In the genomic region with DNA sequence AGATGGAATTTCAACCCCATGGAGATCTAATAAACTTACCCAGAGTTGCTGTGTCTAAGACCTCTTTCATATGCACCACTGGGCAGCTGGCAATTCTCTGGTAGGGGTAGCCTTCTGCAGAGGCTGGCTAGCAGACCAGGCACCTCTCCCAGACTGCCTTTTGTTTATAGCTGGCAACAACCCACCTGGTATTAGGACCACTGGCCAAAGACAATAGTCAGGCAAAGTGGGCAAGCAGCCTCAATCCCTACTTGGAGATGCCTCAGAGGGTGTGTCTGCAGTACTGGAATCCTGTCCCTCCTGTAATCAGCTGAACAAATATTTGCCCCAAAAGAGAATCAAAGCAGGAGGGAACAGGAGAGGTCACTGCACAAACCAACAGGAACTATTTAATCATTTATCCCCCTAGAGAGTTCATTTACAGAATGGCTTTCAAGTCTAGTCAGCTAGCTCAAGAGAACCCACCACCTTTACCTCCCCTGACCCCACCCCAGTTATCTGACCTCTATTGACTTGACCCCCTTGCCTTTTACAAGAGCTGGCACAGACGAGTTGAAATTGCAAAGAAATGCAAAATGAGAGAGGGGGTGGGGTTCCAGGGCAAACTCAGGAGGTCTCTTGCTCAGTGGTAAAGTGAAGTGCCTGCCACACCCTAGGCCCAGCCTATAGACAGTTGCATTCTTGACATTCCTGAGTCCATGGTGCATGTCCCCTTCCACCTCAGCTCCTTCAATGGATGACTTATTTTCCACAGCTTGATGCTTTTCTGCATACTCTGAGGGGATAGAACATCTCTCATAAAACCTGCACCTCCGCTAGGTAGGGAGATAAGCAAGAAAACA, we compare ENCODE assay signal across 8 cellular contexts. TPM values are rescaled to one million over a fixed set of nuclear protein-coding genes. Genes with fewer than 3 reads are reported as not detected.
A peak's percentile ranks its signal among the peaks of the same experiment; 100 is the strongest.
DNase-seq lines count a peak whose midpoint lies in the region; ATAC-seq lines count a peak whose summit lies in the region.

No MANE protein-coding gene starts in this region.

- H3K4me3 ChIP-seq in skeletal muscle cell (ENCODE audit: low read depth, low read length): peak overlapping the region; percentile 80

- H3K27me3 Mint-ChIP-seq in activated T-helper 1 cell treated with anti-CD3 and anti-CD28 coated beads, Interleukin-12 subunit alpha, Interleukin-12 subunit beta, Interleukin-2, Interleukin-4 antibody, amounts not matched to agents 30 ng/mL and 10 ng/mL and 1 ng/mL, durations not matched to agents 14 hours and 24 hours and 36 hours (ENCODE audit: insufficient read depth): no peaks in the 10 kb centered on the region

- H3K4me3 Mint-ChIP-seq in activated T-helper 1 cell treated with anti-CD3 and anti-CD28 coated beads, Interleukin-12 subunit alpha, Interleukin-12 subunit beta, Interleukin-2, Interleukin-4 antibody, amounts not matched to agents 30 ng/mL and 10 ng/mL and 1 ng/mL, durations not matched to agents 14 hours and 24 hours and 36 hours: peak overlapping the region; percentile 97

- intact Hi-C loops in activated T-helper 1 cell treated with anti-CD3 and anti-CD28 coated beads, Interleukin-12 subunit alpha, Interleukin-12 subunit beta, Interleukin-2, Interleukin-4 antibody, amounts not matched to agents 30 ng/mL and 10 ng/mL and 1 ng/mL, durations not matched to agents 14 hours and 24 hours and 36 hours (cut with micrococcal nuclease): loop anchor here (5.0 kb wide), 3 partner anchors 232 to 637 kb away; a partner anchor contains a TSS

- H3K27ac Mint-ChIP-seq in activated T-helper 1 cell treated with anti-CD3 and anti-CD28 coated beads, Interleukin-12 subunit alpha, Interleukin-12 subunit beta, Interleukin-2, Interleukin-4 antibody, amounts not matched to agents 30 ng/mL and 10 ng/mL and 1 ng/mL, durations not matched to agents 14 hours and 24 hours and 36 hours: peak overlapping the region; percentile 93

- DNase-seq in ACHN: peak; percentile 98
- peak; percentile 82 for DNase-seq in HT-29 (ENCODE audit: low spot score)
- no peak for DNase-seq in activated T-helper 1 cell treated with anti-CD3 and anti-CD28 coated beads, Interleukin-12 subunit alpha, Interleukin-12 subunit beta, Interleukin-2, Interleukin-4 antibody, amounts not matched to agents 30 ng/mL and 10 ng/mL and 1 ng/mL, durations not matched to agents 14 hours and 24 hours and 36 hours (ENCODE audit: low spot score)
- DNase-seq in hypothalamus (lab: John Stamatoyannopoulos, UW): peak in 26 of 51 donors; percentile 5 to 73 (median 34)
- no peak for DNase-seq in skeletal muscle cell (ENCODE audit: low read depth)
- DNase-seq in 8988T: no peak

- no peak for ATAC-seq in GM18519 (IDR thresholded peaks at IDR 0.05; ENCODE audit: low FRiP score, unreplicated experiment)
- no peak for ATAC-seq in GM21367 (IDR thresholded peaks at IDR 0.05; ENCODE audit: unreplicated experiment)

- no peaks in the 10 kb centered on the region for H3K9me3 Mint-ChIP-seq in activated T-helper 1 cell treated with anti-CD3 and anti-CD28 coated beads, Interleukin-12 subunit alpha, Interleukin-12 subunit beta, Interleukin-2, Interleukin-4 antibody, amounts not matched to agents 30 ng/mL and 10 ng/mL and 1 ng/mL, durations not matched to agents 14 hours and 24 hours and 36 hours

- in situ Hi-C loops in ACHN (cut with HindIII; ENCODE audit: low pct_ligation_motif_present, low pct_unique_long_range_greater_than_20kb, low sequenced_read_pairs): no loop called here

- H3K4me1 Mint-ChIP-seq in activated T-helper 1 cell treated with anti-CD3 and anti-CD28 coated beads, Interleukin-12 subunit alpha, Interleukin-12 subunit beta, Interleukin-2, Interleukin-4 antibody, amounts not matched to agents 30 ng/mL and 10 ng/mL and 1 ng/mL, durations not matched to agents 14 hours and 24 hours and 36 hours (ENCODE audit: low read depth): peaks cover 41% of the 10 kb centered on the region

- H3K36me3 Mint-ChIP-seq in activated T-helper 1 cell treated with anti-CD3 and anti-CD28 coated beads, Interleukin-12 subunit alpha, Interleukin-12 subunit beta, Interleukin-2, Interleukin-4 antibody, amounts not matched to agents 30 ng/mL and 10 ng/mL and 1 ng/mL, durations not matched to agents 14 hours and 24 hours and 36 hours (ENCODE audit: low read depth): peaks cover 71% of the 10 kb centered on the region

RNA-seq across cellular contexts. Expression of a gene that starts 2.8 kb away (rescaled TPM):
- 324 and 325 TPM in 2 replicates for total RNA-seq in HT-29 (2014; rRNA removed; shearing (Covaris generic))
- 417 and 420 TPM in 2 replicates for total RNA-seq in activated T-helper 1 cell treated with anti-CD3 and anti-CD28 coated beads, Interleukin-12 subunit alpha, Interleukin-12 subunit beta, Interleukin-2, Interleukin-4 antibody, amounts not matched to agents 30 ng/mL and 10 ng/mL and 1 ng/mL, durations not matched to agents 14 hours and 24 hours and 36 hours

RNA-seq across cellular contexts. Expression of a gene that starts 19.2 kb away (rescaled TPM):
- 94.4 and 101 TPM in 2 replicates for total RNA-seq in HT-29 (2014; rRNA removed; shearing (Covaris generic))
- total RNA-seq in activated T-helper 1 cell treated with anti-CD3 and anti-CD28 coated beads, Interleukin-12 subunit alpha, Interleukin-12 subunit beta, Interleukin-2, Interleukin-4 antibody, amounts not matched to agents 30 ng/mL and 10 ng/mL and 1 ng/mL, durations not matched to agents 14 hours and 24 hours and 36 hours: 53.3 and 54.4 TPM in 2 replicates

Comparison
In these comparisons a context has a peak if more than half of its experiments do, and no peak if none do; other contexts are left out.
1. DNase-seq: peak in ACHN (single experiment), HT-29 (single experiment) and hypothalamus (26 of 51); none in activated T-helper 1 cell treated with anti-CD3 and anti-CD28 coated beads, Interleukin-12 subunit alpha, Interleukin-12 subunit beta, Interleukin-2, Interleukin-4 antibody, amounts not matched to agents 30 ng/mL and 10 ng/mL and 1 ng/mL, durations not matched to agents 14 hours and 24 hours and 36 hours (single experiment), skeletal muscle cell (single experiment) and 8988T (single experiment).